14 cellular contexts compared by ENCODE assay signal in genomic region chr4:108048157-108048556, GRCh38. TPM values are rescaled to one million over a fixed set of nuclear protein-coding genes. Genes with fewer than 3 reads are reported as not detected.
DNase-seq lines count a peak whose midpoint lies in the region; ATAC-seq and TF ChIP-seq lines count a peak whose summit lies in the region.
"Had no signal": no experiment of that assay in that cellular context is flagged by ENCODE, and none has a peak within 500 bp of the region (broad histone marks: within the 10 kb centered on the region; RNA-seq: fewer than 3 reads in every experiment).

No MANE protein-coding gene starts in this region.

- H3K27me3 ChIP-seq in CD8-positive, alpha-beta T cell (ENCODE audit: insufficient read depth, low read length) = no peaks in the 10 kb centered on the region
- no peaks in the 10 kb centered on the region for H3K27me3 ChIP-seq in CD8-positive, alpha-beta memory T cell (ENCODE audit: insufficient read depth, low read length, poor library complexity, severe bottlenecking)

- peaks cover 39% of the 10 kb centered on the region for H3K36me3 ChIP-seq in CD8-positive, alpha-beta T cell (ENCODE audit: insufficient read depth, low read length)
- H3K36me3 ChIP-seq in CD8-positive, alpha-beta memory T cell (ENCODE audit: insufficient read depth, low read length) = peaks cover 20% of the 10 kb centered on the region

- H3K4me3 Mint-ChIP-seq in activated T-cell treated with anti-CD3 and anti-CD28 coated beads, Interleukin-2, amount 50 U/mL, for 72 hours = no peak overlapping the region
- no peak overlapping the region for H3K4me3 Mint-ChIP-seq in activated T-cell treated with anti-CD3 and anti-CD28 coated beads, Interleukin-2, amount 50 U/mL, for 4 hours
- no peak overlapping the region for H3K4me3 Mint-ChIP-seq in CD8-positive, alpha-beta T cell
- no peak overlapping the region for H3K4me3 Mint-ChIP-seq in mesothelial cell of epicardium
- H3K4me3 Mint-ChIP-seq in CD8-positive, alpha-beta memory T cell = peak overlapping the region in 1 of 7 donors; percentile 25
- H3K4me3 Mint-ChIP-seq: GM23338 had no signal

- DNase-seq in activated T-cell treated with anti-CD3 and anti-CD28 coated beads, Interleukin-2, amount 50 U/mL, for 72 hours = no peak
- DNase-seq in activated T-cell treated with anti-CD3 and anti-CD28 coated beads, Interleukin-2, amount 50 U/mL, for 4 hours = no peak
- no peak for DNase-seq in CD8-positive, alpha-beta T cell
- no peak for DNase-seq in activated naive CD4-positive, alpha-beta T cell treated with anti-CD3 and anti-CD28 coated beads, Interleukin-2, amount 50 U/mL, for 72 hours (ENCODE audit: low spot score in 2 of 2)
- DNase-seq in mesothelial cell of epicardium (ENCODE audit: low spot score in 2 of 2, unreplicated experiment in 2 of 2) (no peak), SW 1271 (lab: John Stamatoyannopoulos, UW) (no peak)
- DNase-seq in CD8-positive, alpha-beta memory T cell = no peak
- DNase-seq: AML-193; CD4-positive, alpha-beta memory T cell; GF-D8; IMR-90; NCI-H1930; NCI-H2171 had no signal

- CTCF ChIA-PET in CD8-positive, alpha-beta T cell (lab: Charles Lee) = interaction anchor here (1.0 to 2.2 kb wide), 3 partner anchors 13 to 129 kb away, joined by 4 to 8 read pairs (median 6); no protein-coding TSS in a partner anchor
- CTCF ChIA-PET in CD8-positive, alpha-beta memory T cell (lab: Charles Lee) = interaction anchor here (1.0 to 1.2 kb wide), 2 partner anchors 29 to 525 kb away, joined by 3 read pairs; no protein-coding TSS in a partner anchor

- H3K4me1 ChIP-seq in CD8-positive, alpha-beta T cell (ENCODE audit: insufficient read depth, low read length) = peaks cover 89% of the 10 kb centered on the region
- peaks cover 60% of the 10 kb centered on the region for H3K4me1 ChIP-seq in CD8-positive, alpha-beta memory T cell (ENCODE audit: insufficient read depth, low read length)

- no peak for ATAC-seq in activated T-cell treated with anti-CD3 and anti-CD28 coated beads, Interleukin-2, amount 50 U/mL, for 72 hours (replicated peaks in 1 of 2)
- ATAC-seq in activated T-cell treated with anti-CD3 and anti-CD28 coated beads, Interleukin-2, amount 50 U/mL, for 4 hours = no peak
- no peak for ATAC-seq in CD8-positive, alpha-beta T cell
- ATAC-seq in activated naive CD4-positive, alpha-beta T cell treated with anti-CD3 and anti-CD28 coated beads, Interleukin-2, amount 50 U/mL, for 72 hours = no peak
- ATAC-seq: GM23338 had no signal

- no peak for TF ChIP-seq CTCF in CD8-positive, alpha-beta T cell (IDR thresholded peaks at IDR 0.05)
- no peak for TF ChIP-seq CTCF in mesothelial cell of epicardium (IDR thresholded peaks at IDR 0.05; ENCODE audit: unreplicated experiment)

- H3K4me1 Mint-ChIP-seq in activated T-cell treated with anti-CD3 and anti-CD28 coated beads, Interleukin-2, amount 50 U/mL, for 72 hours (ENCODE audit: low read depth) = peaks cover 85% of the 10 kb centered on the region
- H3K4me1 Mint-ChIP-seq in activated T-cell treated with anti-CD3 and anti-CD28 coated beads, Interleukin-2, amount 50 U/mL, for 4 hours (ENCODE audit: low read depth) = peaks cover 75% of the 10 kb centered on the region
- peaks cover 84% of the 10 kb centered on the region for H3K4me1 Mint-ChIP-seq in CD8-positive, alpha-beta T cell (ENCODE audit: low read depth)
- peaks cover 29% of the 10 kb centered on the region for H3K4me1 Mint-ChIP-seq in mesothelial cell of epicardium
- H3K4me1 Mint-ChIP-seq in CD8-positive, alpha-beta memory T cell = peaks cover 53 to 67% (median 54%) of the 10 kb centered on the region in 3 donors

- H3K27ac ChIP-seq in CD8-positive, alpha-beta T cell (ENCODE audit: low read depth, low read length) = no peak overlapping the region
- no peak overlapping the region for H3K27ac ChIP-seq in CD8-positive, alpha-beta memory T cell (ENCODE audit: low read depth, low read length)

- intact Hi-C loops in CD8-positive, alpha-beta T cell (cut with DNase I, micrococcal nuclease) = no loop called here

- POLR2A ChIA-PET in CD8-positive, alpha-beta T cell (lab: Charles Lee) = interaction anchor here (0.9 to 3.5 kb wide), 3 partner anchors 12 to 60 kb away, joined by 3 to 16 read pairs (median 11); no protein-coding TSS in a partner anchor
- POLR2A ChIA-PET in CD8-positive, alpha-beta memory T cell (lab: Charles Lee) = interaction anchor here (0.7 kb wide), 2 partner anchors 87 to 113 kb away, joined by 3 read pairs; no protein-coding TSS in a partner anchor

- H3K27ac Mint-ChIP-seq in activated T-cell treated with anti-CD3 and anti-CD28 coated beads, Interleukin-2, amount 50 U/mL, for 72 hours = peak overlapping the region; percentile 100
- H3K27ac Mint-ChIP-seq in CD8-positive, alpha-beta T cell = peak overlapping the region; percentile 74
- peak overlapping the region; percentile 77 to 93 for H3K27ac Mint-ChIP-seq in activated naive CD4-positive, alpha-beta T cell treated with anti-CD3 and anti-CD28 coated beads, Interleukin-2, amount 50 U/mL, for 72 hours
- H3K27ac Mint-ChIP-seq in mesothelial cell of epicardium = peak overlapping the region; percentile 32
- peak overlapping the region in 1 of 8 donors; percentile 10 for H3K27ac Mint-ChIP-seq in CD8-positive, alpha-beta memory T cell
- H3K27ac Mint-ChIP-seq: GM23338 had no signal

- H3K36me3 Mint-ChIP-seq in activated T-cell treated with anti-CD3 and anti-CD28 coated beads, Interleukin-2, amount 50 U/mL, for 72 hours (ENCODE audit: insufficient read depth in 2 of 2) = peaks cover 4 to 38% of the 10 kb centered on the region in 2 donors
- peaks cover 28% of the 10 kb centered on the region for H3K36me3 Mint-ChIP-seq in activated T-cell treated with anti-CD3 and anti-CD28 coated beads, Interleukin-2, amount 50 U/mL, for 4 hours (ENCODE audit: insufficient read depth)
- H3K36me3 Mint-ChIP-seq in CD8-positive, alpha-beta T cell = peaks cover 68% of the 10 kb centered on the region
- peaks cover 22 to 78% of the 10 kb centered on the region in 2 donors for H3K36me3 Mint-ChIP-seq in activated naive CD4-positive, alpha-beta T cell treated with anti-CD3 and anti-CD28 coated beads, Interleukin-2, amount 50 U/mL, for 72 hours
- peaks cover 15% of the 10 kb centered on the region for H3K36me3 Mint-ChIP-seq in mesothelial cell of epicardium
- peaks cover 0 to 34% (median 11%) of the 10 kb centered on the region in 3 donors for H3K36me3 Mint-ChIP-seq in CD8-positive, alpha-beta memory T cell

- no peaks in the 10 kb centered on the region for H3K9me3 ChIP-seq in CD8-positive, alpha-beta T cell (ENCODE audit: low read length)
- no peaks in the 10 kb centered on the region for H3K9me3 ChIP-seq in CD8-positive, alpha-beta memory T cell (ENCODE audit: low read length)

- H3K4me3 ChIP-seq in CD8-positive, alpha-beta T cell (ENCODE audit: low read depth, low read length) = no peak overlapping the region
- H3K4me3 ChIP-seq in CD8-positive, alpha-beta memory T cell (ENCODE audit: low read length) = no peak overlapping the region
- H3K4me3 ChIP-seq: GM23338 had no signal

- H3K9me3 Mint-ChIP-seq in activated T-cell treated with anti-CD3 and anti-CD28 coated beads, Interleukin-2, amount 50 U/mL, for 72 hours = no peaks in the 10 kb centered on the region
- no peaks in the 10 kb centered on the region for H3K9me3 Mint-ChIP-seq in activated T-cell treated with anti-CD3 and anti-CD28 coated beads, Interleukin-2, amount 50 U/mL, for 4 hours
- no peaks in the 10 kb centered on the region for H3K9me3 Mint-ChIP-seq in CD8-positive, alpha-beta T cell
- H3K9me3 Mint-ChIP-seq in activated naive CD4-positive, alpha-beta T cell treated with anti-CD3 and anti-CD28 coated beads, Interleukin-2, amount 50 U/mL, for 72 hours = no peaks in the 10 kb centered on the region
- H3K9me3 Mint-ChIP-seq in mesothelial cell of epicardium = no peaks in the 10 kb centered on the region
- no peaks in the 10 kb centered on the region for H3K9me3 Mint-ChIP-seq in CD8-positive, alpha-beta memory T cell
- H3K9me3 Mint-ChIP-seq: GM23338 had no signal

- no peaks in the 10 kb centered on the region for H3K27me3 Mint-ChIP-seq in activated T-cell treated with anti-CD3 and anti-CD28 coated beads, Interleukin-2, amount 50 U/mL, for 72 hours (ENCODE audit: low read depth)
- no peaks in the 10 kb centered on the region for H3K27me3 Mint-ChIP-seq in activated T-cell treated with anti-CD3 and anti-CD28 coated beads, Interleukin-2, amount 50 U/mL, for 4 hours (ENCODE audit: low read depth)
- no peaks in the 10 kb centered on the region for H3K27me3 Mint-ChIP-seq in CD8-positive, alpha-beta T cell (ENCODE audit: low read depth)
- H3K27me3 Mint-ChIP-seq in mesothelial cell of epicardium (ENCODE audit: low read depth) = no peaks in the 10 kb centered on the region
- H3K27me3 Mint-ChIP-seq in CD8-positive, alpha-beta memory T cell = no peaks in the 10 kb centered on the region
- H3K27me3 Mint-ChIP-seq: CD4-positive, alpha-beta memory T cell had no signal

RNA-seq across cellular contexts. Expression of gene HADH, which starts 58.5 kb away (rescaled TPM):
- 10 to 100 TPM; 35.7 to 45.7 TPM for total RNA-seq in activated T-cell treated with anti-CD3 and anti-CD28 coated beads, Interleukin-2, amount 50 U/mL, for 72 hours
- 10 to 100 TPM; 21.1 to 26.4 (median 22.5) TPM for total RNA-seq in activated T-cell treated with anti-CD3 and anti-CD28 coated beads, Interleukin-2, amount 50 U/mL, for 4 hours
- total RNA-seq in CD8-positive, alpha-beta T cell = 10 to 100 TPM in 1 of 2 experiments, 1 to 10 TPM in 1; 9.6 to 10.9 TPM
- total RNA-seq in activated naive CD4-positive, alpha-beta T cell treated with anti-CD3 and anti-CD28 coated beads, Interleukin-2, amount 50 U/mL, for 72 hours = 10 to 100 TPM; 44.0 to 48.1 TPM
- total RNA-seq in mesothelial cell of epicardium = 48.8 to 51.9 TPM (median 50.7 TPM) in 3 replicates
- total RNA-seq in CD8-positive, alpha-beta memory T cell = 10 to 100 TPM; 38.5 to 40.9 TPM
- 33.6 TPM for polyA plus RNA-seq in CD8-positive, alpha-beta memory T cell
